Comparison of ENCODE assay signal across 1 cellular context in genomic region chr12:132083731-132084641, GRCh38.
A peak's percentile ranks its signal among the peaks of the same experiment; 100 is the strongest.
TF ChIP-seq lines count a peak whose summit lies in the region.

No MANE protein-coding gene starts in this region.

TF ChIP-seq in HepG2, 621 proteins besides CTCF, POLR2A, EP300 and RAD21 (continued from another document and continues in another):
- TF ChIP-seq, protein P1, sequence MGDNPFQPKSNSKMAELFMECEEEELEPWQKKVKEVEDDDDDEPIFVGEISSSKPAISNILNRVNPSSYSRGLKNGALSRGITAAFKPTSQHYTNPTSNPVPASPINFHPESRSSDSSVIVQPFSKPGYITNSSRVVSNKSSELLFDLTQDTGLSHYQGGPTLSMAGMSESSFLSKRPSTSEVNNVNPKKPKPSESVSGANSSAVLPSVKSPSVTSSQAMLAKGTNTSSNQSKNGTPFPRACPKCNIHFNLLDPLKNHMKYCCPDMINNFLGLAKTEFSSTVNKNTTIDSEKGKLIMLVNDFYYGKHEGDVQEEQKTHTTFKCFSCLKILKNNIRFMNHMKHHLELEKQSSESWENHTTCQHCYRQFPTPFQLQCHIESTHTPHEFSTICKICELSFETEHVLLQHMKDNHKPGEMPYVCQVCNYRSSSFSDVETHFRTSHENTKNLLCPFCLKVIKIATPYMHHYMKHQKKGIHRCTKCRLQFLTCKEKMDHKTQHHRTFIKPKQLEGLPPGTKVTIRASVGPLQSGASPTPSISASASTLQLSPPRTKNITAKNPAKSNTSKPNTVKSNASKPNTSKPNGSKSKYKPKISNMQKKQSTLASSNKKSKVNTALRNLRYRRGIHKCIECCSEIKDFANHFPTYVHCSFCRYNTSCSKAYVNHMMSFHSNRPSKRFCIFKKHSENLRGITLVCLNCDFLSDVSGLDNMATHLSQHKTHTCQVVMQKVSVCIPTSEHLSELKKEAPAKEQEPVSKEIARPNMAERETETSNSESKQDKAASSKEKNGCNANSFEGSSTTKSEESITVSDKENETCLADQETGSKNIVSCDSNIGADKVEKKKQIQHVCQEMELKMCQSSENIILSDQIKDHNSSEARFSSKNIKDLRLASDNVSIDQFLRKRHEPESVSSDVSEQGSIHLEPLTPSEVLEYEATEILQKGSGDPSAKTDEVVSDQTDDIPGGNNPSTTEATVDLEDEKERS (CRISPR knock-in tag; IDR thresholded peaks at IDR 0.05), result no peak
- TF ChIP-seq, protein P2, sequence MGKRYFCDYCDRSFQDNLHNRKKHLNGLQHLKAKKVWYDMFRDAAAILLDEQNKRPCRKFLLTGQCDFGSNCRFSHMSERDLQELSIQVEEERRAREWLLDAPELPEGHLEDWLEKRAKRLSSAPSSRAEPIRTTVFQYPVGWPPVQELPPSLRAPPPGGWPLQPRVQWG (CRISPR knock-in tag; IDR thresholded peaks at IDR 0.05; ENCODE audit: borderline replicate concordance, low read depth), result no peak
- TF ChIP-seq ZFP1 (CRISPR knock-in tag; IDR thresholded peaks at IDR 0.05) (no peak), ARID4A (CRISPR knock-in tag; IDR thresholded peaks at IDR 0.05; ENCODE audit: borderline replicate concordance) (peak; percentile 89; the same call in 1 of the 2 replicates), ZNF891 (CRISPR knock-in tag; IDR thresholded peaks at IDR 0.05) (no peak; the same call in 1 of the 2 replicates), BRCA1 (CRISPR knock-in tag; IDR thresholded peaks at IDR 0.05) (no peak), GRHL1 (CRISPR knock-in tag; conservative IDR thresholded peaks at IDR 0.05) (no peak), ZFP90 (CRISPR knock-in tag; IDR thresholded peaks at IDR 0.05; ENCODE audit: borderline replicate concordance) (no peak; the same call in 1 of the 2 replicates), ZNF3 (CRISPR knock-in tag; IDR thresholded peaks at IDR 0.05) (no peak), ZNF576 (CRISPR knock-in tag; IDR thresholded peaks at IDR 0.05) (no peak), MXD1 (CRISPR knock-in tag; IDR thresholded peaks at IDR 0.05) (peak; percentile 90), ZFYVE20 (CRISPR knock-in tag; IDR thresholded peaks at IDR 0.05; ENCODE audit: borderline replicate concordance, low read depth) (no peak), NFE2 (CRISPR knock-in tag; IDR thresholded peaks at IDR 0.05) (no peak), CREM (IDR thresholded peaks at IDR 0.05) (no peak), CREM (CRISPR knock-in tag; IDR thresholded peaks at IDR 0.05) (no peak), NFE2L2 (IDR thresholded peaks at IDR 0.05; ENCODE audit: low read length) (no peak), ZNF282 (IDR thresholded peaks at IDR 0.05; ENCODE audit: partially characterized antibody) (no peak), ZNF367 (CRISPR knock-in tag; IDR thresholded peaks at IDR 0.05; ENCODE audit: borderline replicate concordance) (no peak), ETV6 (CRISPR knock-in tag; conservative IDR thresholded peaks at IDR 0.05) (no peak), MXD4 (CRISPR knock-in tag; IDR thresholded peaks at IDR 0.05) (peak; percentile 97), SNAI1 (CRISPR knock-in tag; IDR thresholded peaks at IDR 0.05; ENCODE audit: borderline replicate concordance) (no peak), SIX1 (CRISPR knock-in tag; IDR thresholded peaks at IDR 0.05; ENCODE audit: borderline replicate concordance) (no peak), SP1 (IDR thresholded peaks at IDR 0.05) (no peak), SP1 (CRISPR knock-in tag; IDR thresholded peaks at IDR 0.05) (peak; percentile 47), PHF21A (CRISPR knock-in tag; IDR thresholded peaks at IDR 0.05) (no peak), HMG20A (CRISPR knock-in tag; IDR thresholded peaks at IDR 0.05; ENCODE audit: borderline replicate concordance) (no peak), U2AF1 (optimal IDR thresholded peaks at IDR 0.05; ENCODE audit: low read depth, low read length) (no peak), SPEN (CRISPR knock-in tag; IDR thresholded peaks at IDR 0.05; ENCODE audit: low read depth) (peak; percentile 57; the same call in 1 of the 2 replicates), PPARG (CRISPR knock-in tag; conservative IDR thresholded peaks at IDR 0.05) (peak; percentile 75; the same call in 1 of the 2 replicates), SOX6 (IDR thresholded peaks at IDR 0.05) (no peak), SOX6 (CRISPR knock-in tag; IDR thresholded peaks at IDR 0.05) (no peak; the same call in 1 of the 2 replicates), MYC (CRISPR knock-in tag; IDR thresholded peaks at IDR 0.05; ENCODE audit: borderline replicate concordance) (peak; percentile 89), HNF1A (IDR thresholded peaks at IDR 0.05; ENCODE audit: low read depth) (no peak), HNF1A (CRISPR knock-in tag; IDR thresholded peaks at IDR 0.05; ENCODE audit: borderline replicate concordance) (no peak), DR1 (CRISPR knock-in tag; IDR thresholded peaks at IDR 0.05) (no peak; the same call in 1 of the 2 replicates), ZNF207 (IDR thresholded peaks at IDR 0.05; ENCODE audit: borderline replicate concordance) (no peak), HDAC6 (IDR thresholded peaks at IDR 0.05; ENCODE audit: low read depth, low read length) (no peak)
- TF ChIP-seq, protein P3, sequence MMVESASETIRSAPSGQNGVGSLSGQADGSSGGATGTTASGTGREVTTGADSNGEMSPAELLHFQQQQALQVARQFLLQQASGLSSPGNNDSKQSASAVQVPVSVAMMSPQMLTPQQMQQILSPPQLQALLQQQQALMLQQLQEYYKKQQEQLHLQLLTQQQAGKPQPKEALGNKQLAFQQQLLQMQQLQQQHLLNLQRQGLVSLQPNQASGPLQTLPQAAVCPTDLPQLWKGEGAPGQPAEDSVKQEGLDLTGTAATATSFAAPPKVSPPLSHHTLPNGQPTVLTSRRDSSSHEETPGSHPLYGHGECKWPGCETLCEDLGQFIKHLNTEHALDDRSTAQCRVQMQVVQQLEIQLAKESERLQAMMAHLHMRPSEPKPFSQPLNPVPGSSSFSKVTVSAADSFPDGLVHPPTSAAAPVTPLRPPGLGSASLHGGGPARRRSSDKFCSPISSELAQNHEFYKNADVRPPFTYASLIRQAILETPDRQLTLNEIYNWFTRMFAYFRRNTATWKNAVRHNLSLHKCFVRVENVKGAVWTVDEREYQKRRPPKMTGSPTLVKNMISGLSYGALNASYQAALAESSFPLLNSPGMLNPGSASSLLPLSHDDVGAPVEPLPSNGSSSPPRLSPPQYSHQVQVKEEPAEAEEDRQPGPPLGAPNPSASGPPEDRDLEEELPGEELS (CRISPR knock-in tag; IDR thresholded peaks at IDR 0.05), result no peak
- TF ChIP-seq, protein P4, sequence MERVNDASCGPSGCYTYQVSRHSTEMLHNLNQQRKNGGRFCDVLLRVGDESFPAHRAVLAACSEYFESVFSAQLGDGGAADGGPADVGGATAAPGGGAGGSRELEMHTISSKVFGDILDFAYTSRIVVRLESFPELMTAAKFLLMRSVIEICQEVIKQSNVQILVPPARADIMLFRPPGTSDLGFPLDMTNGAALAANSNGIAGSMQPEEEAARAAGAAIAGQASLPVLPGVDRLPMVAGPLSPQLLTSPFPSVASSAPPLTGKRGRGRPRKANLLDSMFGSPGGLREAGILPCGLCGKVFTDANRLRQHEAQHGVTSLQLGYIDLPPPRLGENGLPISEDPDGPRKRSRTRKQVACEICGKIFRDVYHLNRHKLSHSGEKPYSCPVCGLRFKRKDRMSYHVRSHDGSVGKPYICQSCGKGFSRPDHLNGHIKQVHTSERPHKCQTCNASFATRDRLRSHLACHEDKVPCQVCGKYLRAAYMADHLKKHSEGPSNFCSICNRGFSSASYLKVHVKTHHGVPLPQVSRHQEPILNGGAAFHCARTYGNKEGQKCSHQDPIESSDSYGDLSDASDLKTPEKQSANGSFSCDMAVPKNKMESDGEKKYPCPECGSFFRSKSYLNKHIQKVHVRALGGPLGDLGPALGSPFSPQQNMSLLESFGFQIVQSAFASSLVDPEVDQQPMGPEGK (CRISPR knock-in tag; IDR thresholded peaks at IDR 0.05), result peak; percentile 40
